In the genomic region with DNA sequence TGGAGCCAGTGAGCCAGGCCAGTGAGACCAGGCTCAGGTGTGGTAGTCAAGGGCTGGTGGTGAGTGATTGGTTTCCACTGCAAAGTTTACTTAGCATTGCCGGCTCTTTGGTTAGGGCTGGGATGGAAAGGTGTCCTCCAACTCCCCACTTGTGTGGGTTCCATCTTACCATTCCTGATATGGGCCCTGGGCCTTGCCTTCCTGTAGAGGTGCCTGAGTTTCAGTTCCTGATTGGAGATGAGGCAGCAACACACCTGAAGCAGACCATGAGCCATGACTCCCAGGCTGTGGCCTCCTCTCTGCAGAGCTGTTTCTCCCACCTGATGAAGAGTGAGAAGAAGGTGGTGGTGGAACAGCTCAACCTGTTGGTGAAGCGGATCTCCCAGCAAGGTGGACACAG, we compare ENCODE assay signal across 1 cellular context.
TF ChIP-seq lines count a peak whose summit lies in the region.

No MANE protein-coding gene starts in this region.

TF ChIP-seq in IMR-90, 13 proteins besides CTCF, POLR2A, EP300 and RAD21:
- TF ChIP-seq RCOR1 (IDR thresholded peaks at IDR 0.05; ENCODE audit: insufficient replicate concordance, low read length) = no peak
- TF ChIP-seq CHD1 (IDR thresholded peaks at IDR 0.05; ENCODE audit: low read depth, low read length) = no peak
- TF ChIP-seq MAZ (IDR thresholded peaks at IDR 0.05; ENCODE audit: borderline replicate concordance, low read depth, low read length) = no peak
- TF ChIP-seq SMC3 (IDR thresholded peaks at IDR 0.05; ENCODE audit: low read depth, low read length) = no peak
- TF ChIP-seq RFX5 (IDR thresholded peaks at IDR 0.05; ENCODE audit: low read depth, low read length) = no peak
- no peak for TF ChIP-seq BHLHE40 (IDR thresholded peaks at IDR 0.05; ENCODE audit: low read depth, low read length)
- no peak for TF ChIP-seq MXI1 (IDR thresholded peaks at IDR 0.05; ENCODE audit: borderline replicate concordance, low read depth, low read length)
- TF ChIP-seq MAFK (IDR thresholded peaks at IDR 0.05; ENCODE audit: low read depth, low read length) = no peak
- TF ChIP-seq NFE2L2 (IDR thresholded peaks at IDR 0.05; ENCODE audit: low read depth, low read length) = no peak
- no peak for TF ChIP-seq FOS (IDR thresholded peaks at IDR 0.05; ENCODE audit: low read depth, low read length)
- no peak for TF ChIP-seq CEBPB (IDR thresholded peaks at IDR 0.05; ENCODE audit: low read depth, low read length)
- TF ChIP-seq, protein P1, sequence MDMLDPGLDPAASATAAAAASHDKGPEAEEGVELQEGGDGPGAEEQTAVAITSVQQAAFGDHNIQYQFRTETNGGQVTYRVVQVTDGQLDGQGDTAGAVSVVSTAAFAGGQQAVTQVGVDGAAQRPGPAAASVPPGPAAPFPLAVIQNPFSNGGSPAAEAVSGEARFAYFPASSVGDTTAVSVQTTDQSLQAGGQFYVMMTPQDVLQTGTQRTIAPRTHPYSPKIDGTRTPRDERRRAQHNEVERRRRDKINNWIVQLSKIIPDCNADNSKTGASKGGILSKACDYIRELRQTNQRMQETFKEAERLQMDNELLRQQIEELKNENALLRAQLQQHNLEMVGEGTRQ (IDR thresholded peaks at IDR 0.05; ENCODE audit: low read depth, low read length) = no peak
- TF ChIP-seq, protein P2, sequence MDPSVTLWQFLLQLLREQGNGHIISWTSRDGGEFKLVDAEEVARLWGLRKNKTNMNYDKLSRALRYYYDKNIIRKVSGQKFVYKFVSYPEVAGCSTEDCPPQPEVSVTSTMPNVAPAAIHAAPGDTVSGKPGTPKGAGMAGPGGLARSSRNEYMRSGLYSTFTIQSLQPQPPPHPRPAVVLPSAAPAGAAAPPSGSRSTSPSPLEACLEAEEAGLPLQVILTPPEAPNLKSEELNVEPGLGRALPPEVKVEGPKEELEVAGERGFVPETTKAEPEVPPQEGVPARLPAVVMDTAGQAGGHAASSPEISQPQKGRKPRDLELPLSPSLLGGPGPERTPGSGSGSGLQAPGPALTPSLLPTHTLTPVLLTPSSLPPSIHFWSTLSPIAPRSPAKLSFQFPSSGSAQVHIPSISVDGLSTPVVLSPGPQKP (IDR thresholded peaks at IDR 0.05; ENCODE audit: borderline replicate concordance, low read depth, low read length) = no peak
